2 cellular contexts compared by ENCODE assay signal in the genomic region with DNA sequence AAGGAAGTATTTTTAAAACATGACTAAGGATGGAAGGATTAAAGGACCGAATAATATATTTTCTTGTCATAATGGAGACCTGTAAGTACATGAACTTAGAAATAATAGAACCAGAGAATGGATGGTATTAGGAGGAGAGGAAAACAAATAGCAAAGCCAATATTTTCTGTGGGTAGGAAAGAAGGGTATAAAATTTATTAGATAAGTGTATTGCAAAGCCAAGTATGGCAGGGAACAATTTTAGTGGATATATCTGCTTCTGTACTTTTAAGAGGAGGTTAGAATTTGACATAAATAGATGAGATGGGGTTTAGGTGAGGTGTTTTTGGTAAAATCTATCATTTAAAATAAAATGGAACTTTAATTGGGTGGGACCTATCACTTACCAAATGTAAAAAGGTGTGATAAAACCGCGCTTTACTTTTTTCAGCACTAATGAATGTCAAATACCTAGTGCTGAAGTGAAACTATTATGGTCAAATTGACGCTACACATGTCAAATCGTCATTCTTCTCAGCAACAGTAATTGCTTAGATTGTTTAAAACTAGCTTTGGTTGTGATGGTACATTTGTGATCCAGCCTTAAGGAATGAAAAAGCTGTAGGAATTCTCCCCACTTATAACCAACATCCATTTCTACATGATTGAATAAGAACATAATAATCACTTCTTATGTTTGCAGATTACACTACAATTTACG.
TF ChIP-seq lines count a peak whose summit lies in the region.

No MANE protein-coding gene starts in this region.

TF ChIP-seq in K562, 482 proteins besides CTCF, POLR2A, EP300 and RAD21:
- TF ChIP-seq, protein P1, sequence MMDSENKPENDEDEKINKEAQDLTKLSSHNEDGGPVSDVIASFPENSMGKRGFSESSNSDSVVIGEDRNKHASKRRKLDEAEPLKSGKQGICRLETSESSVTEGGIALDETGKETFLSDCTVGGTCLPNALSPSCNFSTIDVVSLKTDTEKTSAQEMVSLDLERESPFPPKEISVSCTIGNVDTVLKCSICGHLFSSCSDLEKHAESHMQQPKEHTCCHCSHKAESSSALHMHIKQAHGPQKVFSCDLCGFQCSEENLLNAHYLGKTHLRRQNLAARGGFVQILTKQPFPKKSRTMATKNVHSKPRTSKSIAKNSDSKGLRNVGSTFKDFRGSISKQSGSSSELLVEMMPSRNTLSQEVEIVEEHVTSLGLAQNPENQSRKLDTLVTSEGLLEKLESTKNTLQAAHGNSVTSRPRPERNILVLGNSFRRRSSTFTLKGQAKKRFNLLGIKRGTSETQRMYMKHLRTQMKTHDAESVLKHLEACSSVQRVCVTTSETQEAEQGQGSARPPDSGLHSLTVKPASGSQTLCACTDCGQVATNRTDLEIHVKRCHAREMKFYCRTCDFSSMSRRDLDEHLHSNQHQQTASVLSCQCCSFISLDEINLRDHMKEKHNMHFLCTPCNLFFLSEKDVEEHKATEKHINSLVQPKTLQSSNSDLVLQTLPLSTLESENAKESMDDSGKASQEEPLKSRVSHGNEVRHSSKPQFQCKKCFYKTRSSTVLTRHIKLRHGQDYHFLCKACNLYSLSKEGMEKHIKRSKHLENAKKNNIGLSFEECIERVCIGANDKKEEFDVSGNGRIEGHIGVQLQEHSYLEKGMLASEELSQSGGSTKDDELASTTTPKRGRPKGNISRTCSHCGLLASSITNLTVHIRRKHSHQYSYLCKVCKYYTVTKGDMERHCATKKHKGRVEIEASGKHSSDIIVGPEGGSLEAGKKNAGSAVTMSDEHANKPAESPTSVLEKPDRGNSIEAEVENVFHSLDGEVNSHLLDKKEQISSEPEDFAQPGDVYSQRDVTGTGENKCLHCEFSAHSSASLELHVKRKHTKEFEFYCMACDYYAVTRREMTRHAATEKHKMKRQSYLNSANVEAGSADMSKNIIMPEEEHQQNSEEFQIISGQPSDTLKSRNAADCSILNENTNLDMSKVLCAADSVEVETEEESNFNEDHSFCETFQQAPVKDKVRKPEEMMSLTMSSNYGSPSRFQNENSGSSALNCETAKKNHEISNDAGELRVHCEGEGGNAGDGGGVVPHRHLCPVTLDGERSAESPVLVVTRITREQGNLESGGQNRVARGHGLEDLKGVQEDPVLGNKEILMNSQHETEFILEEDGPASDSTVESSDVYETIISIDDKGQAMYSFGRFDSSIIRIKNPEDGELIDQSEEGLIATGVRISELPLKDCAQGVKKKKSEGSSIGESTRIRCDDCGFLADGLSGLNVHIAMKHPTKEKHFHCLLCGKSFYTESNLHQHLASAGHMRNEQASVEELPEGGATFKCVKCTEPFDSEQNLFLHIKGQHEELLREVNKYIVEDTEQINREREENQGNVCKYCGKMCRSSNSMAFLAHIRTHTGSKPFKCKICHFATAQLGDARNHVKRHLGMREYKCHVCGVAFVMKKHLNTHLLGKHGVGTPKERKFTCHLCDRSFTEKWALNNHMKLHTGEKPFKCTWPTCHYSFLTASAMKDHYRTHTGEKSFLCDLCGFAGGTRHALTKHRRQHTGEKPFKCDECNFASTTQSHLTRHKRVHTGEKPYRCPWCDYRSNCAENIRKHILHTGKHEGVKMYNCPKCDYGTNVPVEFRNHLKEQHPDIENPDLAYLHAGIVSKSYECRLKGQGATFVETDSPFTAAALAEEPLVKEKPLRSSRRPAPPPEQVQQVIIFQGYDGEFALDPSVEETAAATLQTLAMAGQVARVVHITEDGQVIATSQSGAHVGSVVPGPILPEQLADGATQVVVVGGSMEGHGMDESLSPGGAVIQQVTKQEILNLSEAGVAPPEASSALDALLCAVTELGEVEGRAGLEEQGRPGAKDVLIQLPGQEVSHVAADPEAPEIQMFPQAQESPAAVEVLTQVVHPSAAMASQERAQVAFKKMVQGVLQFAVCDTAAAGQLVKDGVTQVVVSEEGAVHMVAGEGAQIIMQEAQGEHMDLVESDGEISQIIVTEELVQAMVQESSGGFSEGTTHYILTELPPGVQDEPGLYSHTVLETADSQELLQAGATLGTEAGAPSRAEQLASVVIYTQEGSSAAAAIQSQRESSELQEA (IDR thresholded peaks at IDR 0.05; ENCODE audit: low read depth), result no peak
- TF ChIP-seq TRIM24 (IDR thresholded peaks at IDR 0.05), result peak; percentile 24 to 72; a peak in 2 of 4 replicates
- 0 out of 3 replicates have a peak, but pooled peaks of 1 of the 2 experiments have one; percentile 13 for TF ChIP-seq CBX3 (IDR thresholded peaks at IDR 0.05; ENCODE audit: borderline replicate concordance in 1 of 2, low read length in 2 of 2)
- TF ChIP-seq, protein P2, sequence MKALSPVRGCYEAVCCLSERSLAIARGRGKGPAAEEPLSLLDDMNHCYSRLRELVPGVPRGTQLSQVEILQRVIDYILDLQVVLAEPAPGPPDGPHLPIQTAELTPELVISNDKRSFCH (CRISPR knock-in tag; IDR thresholded peaks at IDR 0.05), result no peak
- TF ChIP-seq, protein P2 (tag; IDR thresholded peaks at IDR 0.05), result no peak
- TF ChIP-seq ZFP1 (CRISPR knock-in tag; IDR thresholded peaks at IDR 0.05), result peak; percentile 94
- TF ChIP-seq SRF (CRISPR knock-in tag; IDR thresholded peaks at IDR 0.05), result no peak
- no peak for TF ChIP-seq ATF1 (CRISPR knock-in tag; IDR thresholded peaks at IDR 0.05)
- TF ChIP-seq ATF1 (tag; IDR thresholded peaks at IDR 0.05), result no peak
- TF ChIP-seq MAFG (tag; conservative IDR thresholded peaks at IDR 0.05), result no peak
- no peak for TF ChIP-seq SREBF2 (CRISPR knock-in tag; IDR thresholded peaks at IDR 0.05)
- TF ChIP-seq, protein P3, sequence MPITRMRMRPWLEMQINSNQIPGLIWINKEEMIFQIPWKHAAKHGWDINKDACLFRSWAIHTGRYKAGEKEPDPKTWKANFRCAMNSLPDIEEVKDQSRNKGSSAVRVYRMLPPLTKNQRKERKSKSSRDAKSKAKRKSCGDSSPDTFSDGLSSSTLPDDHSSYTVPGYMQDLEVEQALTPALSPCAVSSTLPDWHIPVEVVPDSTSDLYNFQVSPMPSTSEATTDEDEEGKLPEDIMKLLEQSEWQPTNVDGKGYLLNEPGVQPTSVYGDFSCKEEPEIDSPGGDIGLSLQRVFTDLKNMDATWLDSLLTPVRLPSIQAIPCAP (CRISPR knock-in tag; IDR thresholded peaks at IDR 0.05; ENCODE audit: borderline replicate concordance), result no peak
- no peak for TF ChIP-seq MTA1 (IDR thresholded peaks at IDR 0.05; ENCODE audit: borderline replicate concordance)
- no peak for TF ChIP-seq ZNF668 (CRISPR knock-in tag; IDR thresholded peaks at IDR 0.05)
- TF ChIP-seq TRIM28 (IDR thresholded peaks at IDR 0.05), result peak; percentile 52; the same call in 1 of the 2 replicates
- no peak for TF ChIP-seq ZNF408 (CRISPR knock-in tag; IDR thresholded peaks at IDR 0.05; ENCODE audit: low read depth)
- no peak for TF ChIP-seq BRF1 (IDR thresholded peaks at IDR 0.05; ENCODE audit: borderline replicate concordance, extremely low read depth, insufficient read length)

TF ChIP-seq in neural cell, 6 proteins besides CTCF, POLR2A, EP300 and RAD21:
- TF ChIP-seq, protein P4, sequence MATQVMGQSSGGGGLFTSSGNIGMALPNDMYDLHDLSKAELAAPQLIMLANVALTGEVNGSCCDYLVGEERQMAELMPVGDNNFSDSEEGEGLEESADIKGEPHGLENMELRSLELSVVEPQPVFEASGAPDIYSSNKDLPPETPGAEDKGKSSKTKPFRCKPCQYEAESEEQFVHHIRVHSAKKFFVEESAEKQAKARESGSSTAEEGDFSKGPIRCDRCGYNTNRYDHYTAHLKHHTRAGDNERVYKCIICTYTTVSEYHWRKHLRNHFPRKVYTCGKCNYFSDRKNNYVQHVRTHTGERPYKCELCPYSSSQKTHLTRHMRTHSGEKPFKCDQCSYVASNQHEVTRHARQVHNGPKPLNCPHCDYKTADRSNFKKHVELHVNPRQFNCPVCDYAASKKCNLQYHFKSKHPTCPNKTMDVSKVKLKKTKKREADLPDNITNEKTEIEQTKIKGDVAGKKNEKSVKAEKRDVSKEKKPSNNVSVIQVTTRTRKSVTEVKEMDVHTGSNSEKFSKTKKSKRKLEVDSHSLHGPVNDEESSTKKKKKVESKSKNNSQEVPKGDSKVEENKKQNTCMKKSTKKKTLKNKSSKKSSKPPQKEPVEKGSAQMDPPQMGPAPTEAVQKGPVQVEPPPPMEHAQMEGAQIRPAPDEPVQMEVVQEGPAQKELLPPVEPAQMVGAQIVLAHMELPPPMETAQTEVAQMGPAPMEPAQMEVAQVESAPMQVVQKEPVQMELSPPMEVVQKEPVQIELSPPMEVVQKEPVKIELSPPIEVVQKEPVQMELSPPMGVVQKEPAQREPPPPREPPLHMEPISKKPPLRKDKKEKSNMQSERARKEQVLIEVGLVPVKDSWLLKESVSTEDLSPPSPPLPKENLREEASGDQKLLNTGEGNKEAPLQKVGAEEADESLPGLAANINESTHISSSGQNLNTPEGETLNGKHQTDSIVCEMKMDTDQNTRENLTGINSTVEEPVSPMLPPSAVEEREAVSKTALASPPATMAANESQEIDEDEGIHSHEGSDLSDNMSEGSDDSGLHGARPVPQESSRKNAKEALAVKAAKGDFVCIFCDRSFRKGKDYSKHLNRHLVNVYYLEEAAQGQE (IDR thresholded peaks at IDR 0.05; ENCODE audit: borderline replicate concordance), result peak; percentile 96
- TF ChIP-seq EZH2 (IDR thresholded peaks at IDR 0.05; ENCODE audit: borderline replicate concordance, insufficient read depth, low read length, poor library complexity, severe bottlenecking) (no peak), POLR2AphosphoS5 (IDR thresholded peaks at IDR 0.05) (peak; percentile 79)
